In the genomic region with DNA sequence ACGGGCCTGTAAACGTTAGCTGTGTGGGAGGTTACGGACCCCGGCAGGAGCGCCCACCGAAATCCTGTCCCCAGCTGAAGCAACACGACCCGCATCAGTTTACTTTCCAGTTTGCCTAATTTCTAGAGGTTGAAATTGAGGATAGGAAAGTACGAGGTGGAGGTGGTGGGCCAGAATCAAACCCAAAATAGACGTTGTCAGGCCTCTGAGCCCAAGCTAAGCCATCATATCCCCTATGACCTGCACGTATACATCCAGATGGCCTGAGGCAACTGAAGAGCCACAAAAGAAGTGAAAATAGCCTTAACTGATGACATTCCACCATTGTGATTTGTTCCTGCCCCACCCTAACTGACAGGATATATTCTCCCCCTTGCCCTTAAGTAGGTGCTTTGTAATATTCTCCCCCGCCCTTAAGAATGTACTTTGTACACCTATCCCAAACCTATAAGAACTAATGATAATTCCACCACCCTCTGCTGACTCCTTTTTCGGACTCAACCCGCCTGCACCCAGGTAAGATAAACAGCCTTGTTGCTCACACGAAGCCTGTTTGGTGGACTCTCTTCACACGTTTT, we compare ENCODE assay signal across 8 cellular contexts. TPM values are rescaled to one million over a fixed set of nuclear protein-coding genes. Genes with fewer than 3 reads are reported as not detected.
DNase-seq lines count a peak whose midpoint lies in the region; ATAC-seq, FAIRE-seq and TF ChIP-seq lines count a peak whose summit lies in the region.
"Not testable (repeated sequence)": the region's sequence is repeated elsewhere in the genome, so short reads cannot be mapped to it uniquely, and the experiment has no call there.

No MANE protein-coding gene starts in this region.

- not testable (repeated sequence) for H3K27me3 Mint-ChIP-seq in activated CD8-positive, alpha-beta T cell treated with anti-CD3 and anti-CD28 coated beads for 36 hours; dendritic cell treated with granulocyte-macrophage colony-stimulating factor and Interleukin-4, amounts not matched to agents 40 ng/mL and 50 ng/mL, for 4 days
- H3K27me3 Mint-ChIP-seq in immature natural killer cell (ENCODE audit: low read depth in 3 of 3), result peaks cover 6 to 15% (median 7%) of the 10 kb centered on the region in 3 donors

- DNase-seq in GM12891 (ENCODE audit: insufficient read length, low spot score); HFF-Myc (ENCODE audit: extremely low read depth, low read depth); Jurkat, Clone E6-1 (ENCODE audit: low read depth, low spot score); activated CD8-positive, alpha-beta T cell treated with anti-CD3 and anti-CD28 coated beads for 36 hours; immature natural killer cell; pancreas; uterus: not testable (repeated sequence)

- peaks cover 7 to 15% (median 11%) of the 10 kb centered on the region in 3 donors for H3K4me1 ChIP-seq in pancreas
- H3K4me1 ChIP-seq in uterus, result not testable (repeated sequence)

- H3K9me3 ChIP-seq in pancreas, uterus: not testable (repeated sequence)

- TF ChIP-seq CTCF in HFF-Myc (IDR thresholded peaks at IDR 0.05; ENCODE audit: low read depth, low read length, missing control alignments); activated CD8-positive, alpha-beta T cell treated with anti-CD3 and anti-CD28 coated beads for 36 hours (IDR thresholded peaks at IDR 0.05); pancreas (IDR thresholded peaks at IDR 0.05); uterus (IDR thresholded peaks at IDR 0.05): not testable (repeated sequence)

- peak overlapping the region; percentile 73 for H3K4me3 ChIP-seq in HFF-Myc (replicated peaks; ENCODE audit: low read depth, low read length)
- H3K4me3 ChIP-seq in Jurkat, Clone E6-1 (ENCODE audit: low read length), result peak overlapping the region; percentile 58
- peak overlapping the region; percentile 40 to 77 (median 58) for H3K4me3 ChIP-seq in pancreas
- peak overlapping the region; percentile 63 to 78 for H3K4me3 ChIP-seq in uterus

- H3K27me3 ChIP-seq in pancreas, uterus: not testable (repeated sequence)

- intact Hi-C loops in activated CD8-positive, alpha-beta T cell treated with anti-CD3 and anti-CD28 coated beads for 36 hours (cut with micrococcal nuclease); dendritic cell treated with granulocyte-macrophage colony-stimulating factor and Interleukin-4, amounts not matched to agents 40 ng/mL and 50 ng/mL, for 4 days (cut with micrococcal nuclease); pancreas (cut with DNase I); uterus (cut with DNase I; ENCODE audit: low total_unique reads): not testable (repeated sequence)

- POLR2A ChIA-PET in activated CD8-positive, alpha-beta T cell treated with anti-CD3 and anti-CD28 coated beads for 36 hours (lab: Charles Lee), result interaction anchor here (0.9 to 4.2 kb wide), 6 partner anchors 8 to 198 kb away, joined by 3 to 27 read pairs (median 6); a partner anchor contains a TSS

- H3K36me3 ChIP-seq in pancreas, uterus: not testable (repeated sequence)

- H3K9me3 Mint-ChIP-seq in activated CD8-positive, alpha-beta T cell treated with anti-CD3 and anti-CD28 coated beads for 36 hours; dendritic cell treated with granulocyte-macrophage colony-stimulating factor and Interleukin-4, amounts not matched to agents 40 ng/mL and 50 ng/mL, for 4 days; immature natural killer cell: not testable (repeated sequence)

- H3K4me3 Mint-ChIP-seq in activated CD8-positive, alpha-beta T cell treated with anti-CD3 and anti-CD28 coated beads for 36 hours, result peak overlapping the region; percentile 84
- H3K4me3 Mint-ChIP-seq in dendritic cell treated with granulocyte-macrophage colony-stimulating factor and Interleukin-4, amounts not matched to agents 40 ng/mL and 50 ng/mL, for 4 days, result peak overlapping the region; percentile 80
- peak overlapping the region; percentile 88 to 92 (median 90) for H3K4me3 Mint-ChIP-seq in immature natural killer cell

- not testable (repeated sequence) for H3K36me3 Mint-ChIP-seq in activated CD8-positive, alpha-beta T cell treated with anti-CD3 and anti-CD28 coated beads for 36 hours (ENCODE audit: low read depth); dendritic cell treated with granulocyte-macrophage colony-stimulating factor and Interleukin-4, amounts not matched to agents 40 ng/mL and 50 ng/mL, for 4 days (ENCODE audit: low read depth); immature natural killer cell

- CTCF ChIA-PET in activated CD8-positive, alpha-beta T cell treated with anti-CD3 and anti-CD28 coated beads for 36 hours (lab: Charles Lee), result interaction anchor here (0.5 to 2.4 kb wide), 13 partner anchors 8 to 141 kb away, joined by 3 to 9 read pairs (median 4); a partner anchor contains a TSS

- 50 to 52% methylated on average over 16 of the region's 16 CpGs for WGBS in pancreas, 2 donors

- peak overlapping the region; percentile 97 for H3K27ac Mint-ChIP-seq in activated CD8-positive, alpha-beta T cell treated with anti-CD3 and anti-CD28 coated beads for 36 hours
- H3K27ac Mint-ChIP-seq in dendritic cell treated with granulocyte-macrophage colony-stimulating factor and Interleukin-4, amounts not matched to agents 40 ng/mL and 50 ng/mL, for 4 days, result peak overlapping the region; percentile 90
- H3K27ac Mint-ChIP-seq in immature natural killer cell, result peak overlapping the region; percentile 92 to 96 (median 94)

- H3K4me1 Mint-ChIP-seq in activated CD8-positive, alpha-beta T cell treated with anti-CD3 and anti-CD28 coated beads for 36 hours (ENCODE audit: low read depth), result peaks cover 30% of the 10 kb centered on the region
- peaks cover 34% of the 10 kb centered on the region for H3K4me1 Mint-ChIP-seq in dendritic cell treated with granulocyte-macrophage colony-stimulating factor and Interleukin-4, amounts not matched to agents 40 ng/mL and 50 ng/mL, for 4 days (ENCODE audit: low read depth)
- peaks cover 50 to 54% of the 10 kb centered on the region in 2 donors for H3K4me1 Mint-ChIP-seq in immature natural killer cell

- peak; percentile 11 for ATAC-seq in activated CD8-positive, alpha-beta T cell treated with anti-CD3 and anti-CD28 coated beads for 36 hours
- ATAC-seq in pancreas, result not testable (repeated sequence)

- not testable (repeated sequence) for FAIRE-seq in GM12891 (lab: Jason Lieb, UNC); pancreas (lab: Jason Lieb, UNC)

- not testable (repeated sequence) for TF ChIP-seq POLR2A in GM12891 (IDR thresholded peaks at IDR 0.05; ENCODE audit: low read depth, low read length); uterus (IDR thresholded peaks at IDR 0.05)

- peak overlapping the region; percentile 29 to 76 (median 61) for H3K27ac ChIP-seq in pancreas
- H3K27ac ChIP-seq in uterus, result peak overlapping the region; percentile 82 to 83

TF ChIP-seq in GM12891, 5 proteins besides CTCF, POLR2A, EP300 and RAD21:
- TF ChIP-seq POLR2AphosphoS5 (IDR thresholded peaks at IDR 0.05; ENCODE audit: low read depth, low read length), result peak; percentile 20; the same call in 1 of the 2 replicates

RNA-seq across cellular contexts. Expression of a gene that starts 0.6 kb away (rescaled TPM):
- 81.5 TPM for polyA plus RNA-seq in GM12891 (2012; ENCODE audit: low read depth, missing spikeins)
- polyA plus RNA-seq in Jurkat, Clone E6-1 (2012; ENCODE audit: insufficient read depth, insufficient read length), result 13.5 TPM
- 10 to 100 TPM; 13.1 to 13.5 TPM for total RNA-seq in activated CD8-positive, alpha-beta T cell treated with anti-CD3 and anti-CD28 coated beads for 36 hours
- 1 to 10 TPM in 2 of 3 donors, under 1 TPM in 1; 0.94 to 9.6 (median 5.7) TPM for polyA plus RNA-seq in immature natural killer cell
- 10 to 100 TPM in 2 of 6 donors, 1 to 10 TPM in 4; 6.2 to 13.0 (median 8.7) TPM for total RNA-seq in pancreas
- polyA plus RNA-seq in pancreas, result 1 to 10 TPM; 6.2 to 9.4 TPM
- 10 to 100 TPM in 3 of 4 donors, 1 to 10 TPM in 1; 3.8 to 38.0 (median 24.0) TPM for total RNA-seq in uterus

RNA-seq across cellular contexts. Expression of a gene that starts 57.2 kb away (rescaled TPM):
- polyA plus RNA-seq in GM12891 (2012; ENCODE audit: low read depth, missing spikeins), result 16.5 TPM
- polyA plus RNA-seq in Jurkat, Clone E6-1 (2012; ENCODE audit: insufficient read depth, insufficient read length), result 17.7 TPM
- total RNA-seq in activated CD8-positive, alpha-beta T cell treated with anti-CD3 and anti-CD28 coated beads for 36 hours, result 10 to 100 TPM; 27.2 to 27.5 TPM
- polyA plus RNA-seq in immature natural killer cell (10 to 100 TPM in 2 of 3 donors, 1 to 10 TPM in 1; 8.1 to 23.6 (median 11.5) TPM), pancreas (10 to 100 TPM; 40.1 to 54.8 TPM)
- total RNA-seq in pancreas (10 to 100 TPM; 14.0 to 21.8 (median 18.3) TPM), uterus (10 to 100 TPM in 2 of 4 donors, 1 to 10 TPM in 1, under 1 TPM in 1; 0.59 to 35.5 (median 10.7) TPM)
